In genomic region chr3:104556372-104557078, GRCh38 we compare ENCODE assay signal across 14 cellular contexts.
A peak's percentile ranks its signal among the peaks of the same experiment; 100 is the strongest.
DNase-seq lines count a peak whose midpoint lies in the region; FAIRE-seq and TF ChIP-seq lines count a peak whose summit lies in the region.
"Had no signal": no experiment of that assay in that cellular context is flagged by ENCODE, and none has a peak within 500 bp of the region (broad histone marks: within the 10 kb centered on the region; RNA-seq: fewer than 3 reads in every experiment).

No MANE protein-coding gene starts in this region.

- DNase-seq in AML-193 (lab: John Stamatoyannopoulos, UW) (peak; percentile 82 to 89), KBM-7 (peak; percentile 31), SKM-1 (lab: John Stamatoyannopoulos, UW; ENCODE audit: unreplicated experiment) (peak; percentile 65), keratinocyte (ENCODE audit: low read depth, low spot score) (no peak), HEK293T (ENCODE audit: extremely low spot score) (no peak), cardiac septum (ENCODE audit: low spot score) (no peak), midbrain (lab: John Stamatoyannopoulos, UW) (no peak)
- no peak for DNase-seq in activated effector memory CD4-positive, alpha-beta T cell treated with Interleukin-2 at 50 U/mL for 16 hours
- DNase-seq: activated CD4-positive, alpha-beta T cell treated with anti-CD3 and anti-CD28 coated beads, Interleukin-2, amount 10 ng/mL, durations not matched to agents 24 days and 14 days; foreskin keratinocyte; naive thymus-derived CD8-positive, alpha-beta T cell; stimulated activated naive B cell treated with anti-CD40 and anti-IgM and Interleukin-4, amounts not matched to agents 10 μg/mL and 1 μg/mL and 100 μg/mL, for 72 hours; T-helper 1 cell had no signal

- no peak overlapping the region for H3K9ac ChIP-seq in keratinocyte (ENCODE audit: control insufficient read depth, extremely low read depth, insufficient read depth, low read length)

- H3K4me1 ChIP-seq in keratinocyte (ENCODE audit: control insufficient read depth, extremely low read depth, insufficient read depth, low read length) = no peaks in the 10 kb centered on the region
- H3K4me1 ChIP-seq: foreskin keratinocyte, HAP-1 had no signal

- no peaks in the 10 kb centered on the region for H3K79me2 ChIP-seq in keratinocyte (ENCODE audit: control insufficient read depth, insufficient read depth, low read length)

- H3K4me2 ChIP-seq in keratinocyte (ENCODE audit: control insufficient read depth, extremely low read depth, insufficient read depth, low read depth, low read length) = no peak overlapping the region

- POLR2A ChIA-PET in HEK293T (lab: Yijun Ruan, JAX) = no interaction called here

- intact Hi-C loops in cardiac septum (cut with DNase I) = no loop called here

- in situ Hi-C loops in KBM-7 (cut with MboI; ENCODE audit: low pct_unique_long_range_greater_than_20kb, low sequenced_read_pairs) = no loop called here

- H3K27me3 ChIP-seq in keratinocyte (ENCODE audit: control insufficient read depth, extremely low read depth, insufficient read depth, low read length) = no peaks in the 10 kb centered on the region
- H3K27me3 ChIP-seq: foreskin keratinocyte had no signal

- no peak overlapping the region for H3K27ac ChIP-seq in keratinocyte (ENCODE audit: control insufficient read depth, insufficient read depth, low read length)
- H3K27ac ChIP-seq: foreskin keratinocyte had no signal

- CTCF ChIA-PET in HEK293T (lab: Yijun Ruan, JAX) = interaction anchor here (0.7 kb wide), 1 partner anchor 434 kb away, joined by 3 read pairs; no protein-coding TSS in a partner anchor

- no peak for TF ChIP-seq CTCF in keratinocyte (optimal IDR thresholded peaks at IDR 0.05 in 1 of 3, IDR thresholded peaks at IDR 0.05 in 1 of 3, conservative IDR thresholded peaks at IDR 0.05 in 1 of 3; ENCODE audit: extremely low read depth in 1 of 3, insufficient read depth in 2 of 3, low read length in 3 of 3)

- no peaks in the 10 kb centered on the region for H3K36me3 ChIP-seq in keratinocyte (ENCODE audit: control insufficient read depth in 2 of 2, extremely low read depth in 1 of 2, insufficient read depth in 2 of 2, low read length in 2 of 2)
- H3K36me3 ChIP-seq: HAP-1 had no signal

- dilution Hi-C loops in keratinocyte (cut with MboI; ENCODE audit: extremely low pct_ligation_motif_present, low sequenced_read_pairs) = no loop called here

- no peaks in the 10 kb centered on the region for H3K9me1 ChIP-seq in keratinocyte (ENCODE audit: control insufficient read depth, extremely low read depth, insufficient read depth, low read length)

- H2AFZ ChIP-seq in keratinocyte (ENCODE audit: control insufficient read depth, low read length) = peak overlapping the region; percentile 31

- no peak for FAIRE-seq in keratinocyte (lab: Jason Lieb, UNC)

- H3K4me3 ChIP-seq in keratinocyte (ENCODE audit: control insufficient read depth in 2 of 3, extremely low read depth in 1 of 3, insufficient read depth in 2 of 3, low read depth in 1 of 3, low read length in 3 of 3) = no peak overlapping the region
- H3K4me3 ChIP-seq: HAP-1 had no signal

- H4K20me1 ChIP-seq in keratinocyte (ENCODE audit: control insufficient read depth, extremely low read depth, insufficient read depth, low read length) = no peaks in the 10 kb centered on the region

- no peaks in the 10 kb centered on the region for H3K9me3 ChIP-seq in keratinocyte (ENCODE audit: control insufficient read depth, low read depth, low read length)
- H3K9me3 ChIP-seq: HAP-1 had no signal

TF ChIP-seq in HEK293T, 16 proteins besides CTCF, POLR2A, EP300 and RAD21:
- no peak for TF ChIP-seq L3MBTL2 (conservative IDR thresholded peaks at IDR 0.05)
- TF ChIP-seq SP1 (IDR thresholded peaks at IDR 0.05) = no peak
- TF ChIP-seq PKNOX1 (IDR thresholded peaks at IDR 0.05) = no peak
- no peak for TF ChIP-seq ZNF384 (IDR thresholded peaks at IDR 0.05)
- no peak for TF ChIP-seq FOXK2 (IDR thresholded peaks at IDR 0.05)
- TF ChIP-seq SUZ12 (IDR thresholded peaks at IDR 0.05) = no peak

Comparison
In these comparisons a context has a peak if more than half of its experiments do, and no peak if none do; other contexts are left out.
1. DNase-seq: peak in AML-193 (2 of 2), KBM-7 (single experiment) and SKM-1 (single experiment); none in keratinocyte (single experiment), HEK293T (single experiment), cardiac septum (single experiment), midbrain (single experiment) and activated effector memory CD4-positive, alpha-beta T cell treated with Interleukin-2 at 50 U/mL for 16 hours (single experiment).